Comparison of ENCODE assay signal across 1 cellular context in genomic region chr17:42530952-42531454, GRCh38.
TF ChIP-seq lines count a peak whose summit lies in the region.

No MANE protein-coding gene starts in this region.

TF ChIP-seq in liver, 16 proteins besides CTCF, POLR2A, EP300 and RAD21 (continued from another document):
- TF ChIP-seq, protein P1, sequence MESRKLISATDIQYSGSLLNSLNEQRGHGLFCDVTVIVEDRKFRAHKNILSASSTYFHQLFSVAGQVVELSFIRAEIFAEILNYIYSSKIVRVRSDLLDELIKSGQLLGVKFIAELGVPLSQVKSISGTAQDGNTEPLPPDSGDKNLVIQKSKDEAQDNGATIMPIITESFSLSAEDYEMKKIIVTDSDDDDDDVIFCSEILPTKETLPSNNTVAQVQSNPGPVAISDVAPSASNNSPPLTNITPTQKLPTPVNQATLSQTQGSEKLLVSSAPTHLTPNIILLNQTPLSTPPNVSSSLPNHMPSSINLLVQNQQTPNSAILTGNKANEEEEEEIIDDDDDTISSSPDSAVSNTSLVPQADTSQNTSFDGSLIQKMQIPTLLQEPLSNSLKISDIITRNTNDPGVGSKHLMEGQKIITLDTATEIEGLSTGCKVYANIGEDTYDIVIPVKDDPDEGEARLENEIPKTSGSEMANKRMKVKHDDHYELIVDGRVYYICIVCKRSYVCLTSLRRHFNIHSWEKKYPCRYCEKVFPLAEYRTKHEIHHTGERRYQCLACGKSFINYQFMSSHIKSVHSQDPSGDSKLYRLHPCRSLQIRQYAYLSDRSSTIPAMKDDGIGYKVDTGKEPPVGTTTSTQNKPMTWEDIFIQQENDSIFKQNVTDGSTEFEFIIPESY (IDR thresholded peaks at IDR 0.05), result peak; percentile 19
- TF ChIP-seq, protein P2, sequence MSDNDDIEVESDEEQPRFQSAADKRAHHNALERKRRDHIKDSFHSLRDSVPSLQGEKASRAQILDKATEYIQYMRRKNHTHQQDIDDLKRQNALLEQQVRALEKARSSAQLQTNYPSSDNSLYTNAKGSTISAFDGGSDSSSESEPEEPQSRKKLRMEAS (IDR thresholded peaks at IDR 0.05), result peak; percentile 63
- TF ChIP-seq FOXA2 (IDR thresholded peaks at IDR 0.05), result peak; percentile 97
- TF ChIP-seq JUND (IDR thresholded peaks at IDR 0.05), result peak in 1 of 2 donors; percentile 51
- TF ChIP-seq YY1 (IDR thresholded peaks at IDR 0.05), result peak; percentile 29
- TF ChIP-seq FOXA1 (IDR thresholded peaks at IDR 0.05), result peak; percentile 96
- TF ChIP-seq HNF4A (conservative IDR thresholded peaks at IDR 0.05), result peak; percentile 84 to 87
- TF ChIP-seq, protein P3, sequence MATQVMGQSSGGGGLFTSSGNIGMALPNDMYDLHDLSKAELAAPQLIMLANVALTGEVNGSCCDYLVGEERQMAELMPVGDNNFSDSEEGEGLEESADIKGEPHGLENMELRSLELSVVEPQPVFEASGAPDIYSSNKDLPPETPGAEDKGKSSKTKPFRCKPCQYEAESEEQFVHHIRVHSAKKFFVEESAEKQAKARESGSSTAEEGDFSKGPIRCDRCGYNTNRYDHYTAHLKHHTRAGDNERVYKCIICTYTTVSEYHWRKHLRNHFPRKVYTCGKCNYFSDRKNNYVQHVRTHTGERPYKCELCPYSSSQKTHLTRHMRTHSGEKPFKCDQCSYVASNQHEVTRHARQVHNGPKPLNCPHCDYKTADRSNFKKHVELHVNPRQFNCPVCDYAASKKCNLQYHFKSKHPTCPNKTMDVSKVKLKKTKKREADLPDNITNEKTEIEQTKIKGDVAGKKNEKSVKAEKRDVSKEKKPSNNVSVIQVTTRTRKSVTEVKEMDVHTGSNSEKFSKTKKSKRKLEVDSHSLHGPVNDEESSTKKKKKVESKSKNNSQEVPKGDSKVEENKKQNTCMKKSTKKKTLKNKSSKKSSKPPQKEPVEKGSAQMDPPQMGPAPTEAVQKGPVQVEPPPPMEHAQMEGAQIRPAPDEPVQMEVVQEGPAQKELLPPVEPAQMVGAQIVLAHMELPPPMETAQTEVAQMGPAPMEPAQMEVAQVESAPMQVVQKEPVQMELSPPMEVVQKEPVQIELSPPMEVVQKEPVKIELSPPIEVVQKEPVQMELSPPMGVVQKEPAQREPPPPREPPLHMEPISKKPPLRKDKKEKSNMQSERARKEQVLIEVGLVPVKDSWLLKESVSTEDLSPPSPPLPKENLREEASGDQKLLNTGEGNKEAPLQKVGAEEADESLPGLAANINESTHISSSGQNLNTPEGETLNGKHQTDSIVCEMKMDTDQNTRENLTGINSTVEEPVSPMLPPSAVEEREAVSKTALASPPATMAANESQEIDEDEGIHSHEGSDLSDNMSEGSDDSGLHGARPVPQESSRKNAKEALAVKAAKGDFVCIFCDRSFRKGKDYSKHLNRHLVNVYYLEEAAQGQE (IDR thresholded peaks at IDR 0.05), result no peak
